ENCODE assay signal across 17 cellular contexts in genomic region chr12:108131657-108132126, GRCh38. TPM values are rescaled to one million over a fixed set of nuclear protein-coding genes. Genes with fewer than 3 reads are reported as not detected.
A peak's percentile ranks its signal among the peaks of the same experiment; 100 is the strongest.
DNase-seq lines count a peak whose midpoint lies in the region; TF ChIP-seq lines count a peak whose summit lies in the region.
"Had no signal": no experiment of that assay in that cellular context is flagged by ENCODE, and none has a peak within 500 bp of the region (broad histone marks: within the 10 kb centered on the region; RNA-seq: fewer than 3 reads in every experiment).

No MANE protein-coding gene starts in this region.

- H3K27me3 ChIP-seq in endodermal cell (ENCODE audit: control insufficient read depth, insufficient read depth, low read length, poor library complexity, severe bottlenecking) (peaks cover 18% of the 10 kb centered on the region), stomach smooth muscle (ENCODE audit: control insufficient read depth in 1 of 2, insufficient read depth in 2 of 2, low read length in 2 of 2) (peaks cover 2 to 4% of the 10 kb centered on the region in 2 donors), MM.1S (replicated peaks; ENCODE audit: insufficient read depth, low read length) (peaks cover 28% of the 10 kb centered on the region)

- H3K9ac ChIP-seq in endodermal cell (ENCODE audit: extremely low read depth, low read length, poor library complexity, severe bottlenecking) (no peak overlapping the region), stomach smooth muscle (ENCODE audit: low read length in 2 of 2) (no peak overlapping the region), MM.1S (ENCODE audit: low read length) (no peak overlapping the region)
- H3K9ac ChIP-seq: GM23248 had no signal

- WGBS in endodermal cell (ENCODE audit: insufficient coverage in 1 of 2, insufficient read length in 1 of 2), 2 experiments = 50 to 69% methylated on average over 3 to 6 of the region's 6 CpGs

- DNase-seq in NCI-H1417 (lab: John Stamatoyannopoulos, UW) = peak in 2 of 3 experiments; percentile 11 to 70
- no peak for DNase-seq in NCI-H1417 treated with DMSO at 0.1 percent for 48 hours (lab: John Stamatoyannopoulos, UW)
- DNase-seq in SK-MEL-5 (ENCODE audit: low read depth, low spot score) = peak; percentile 12
- peak; percentile 69 for DNase-seq in endodermal cell
- DNase-seq in MM.1S = no peak
- DNase-seq in nephron progenitor cell = no peak
- no peak for DNase-seq in ecto neural progenitor cell (ENCODE audit: low spot score)
- DNase-seq: 8988T, GM23248, HFFc6, NCI-H1092 treated with DMSO at 0.1 percent for 48 hours, NCI-H226, NCI-H526, SHP77 had no signal

- H3K4me1 ChIP-seq in endodermal cell (ENCODE audit: control insufficient read depth, insufficient read depth, low read length) (peaks cover 4% of the 10 kb centered on the region), stomach smooth muscle (ENCODE audit: control insufficient read depth, insufficient read depth, low read length) (peaks cover 55% of the 10 kb centered on the region), MM.1S (ENCODE audit: low read length) (no peaks in the 10 kb centered on the region; the same call in 1 of the 2 replicates)

- H3K4me2 ChIP-seq in MM.1S (ENCODE audit: low read depth, low read length) = no peak overlapping the region

- H3K9me3 Mint-ChIP-seq in endodermal cell (no peaks in the 10 kb centered on the region), nephron progenitor cell (no peaks in the 10 kb centered on the region)

- H3K4me3 ChIP-seq in endodermal cell (ENCODE audit: low read length) (no peak overlapping the region), stomach smooth muscle (ENCODE audit: low read length in 2 of 2) (peak overlapping the region; percentile 9 to 81), MM.1S (ENCODE audit: low read length) (no peak overlapping the region)
- H3K4me3 ChIP-seq: GM23248 had no signal

- no peak overlapping the region for H2AFZ ChIP-seq in MM.1S (ENCODE audit: low read length)
- H2AFZ ChIP-seq: GM23248 had no signal

- H4K20me1 ChIP-seq in MM.1S (ENCODE audit: insufficient read depth, low read length) = no peaks in the 10 kb centered on the region

- no peaks in the 10 kb centered on the region for H3K9me2 ChIP-seq in MM.1S (replicated peaks; ENCODE audit: insufficient read depth, low read length)

- TF ChIP-seq CTCF in endodermal cell (conservative IDR thresholded peaks at IDR 0.05) (no peak), MM.1S (IDR thresholded peaks at IDR 0.05; ENCODE audit: low read length) (no peak), nephron progenitor cell (IDR thresholded peaks at IDR 0.05) (no peak)

- no peaks in the 10 kb centered on the region for H3K79me2 ChIP-seq in MM.1S (ENCODE audit: low read length)

- H3K4me3 Mint-ChIP-seq in endodermal cell (no peak overlapping the region), nephron progenitor cell (no peak overlapping the region)
- H3K4me3 Mint-ChIP-seq: HFFc6 had no signal

- H3K36me3 ChIP-seq in endodermal cell (ENCODE audit: control insufficient read depth, insufficient read depth, low read length) = no peaks in the 10 kb centered on the region
- H3K36me3 ChIP-seq in stomach smooth muscle (ENCODE audit: control insufficient read depth in 2 of 2, insufficient read depth in 2 of 2, low read length in 2 of 2) = peaks cover 0 to 2% of the 10 kb centered on the region in 2 donors
- no peaks in the 10 kb centered on the region for H3K36me3 ChIP-seq in MM.1S (replicated peaks; ENCODE audit: insufficient read depth, low read length)

- H3K36me3 Mint-ChIP-seq in endodermal cell (ENCODE audit: low read depth) = no peaks in the 10 kb centered on the region
- H3K36me3 Mint-ChIP-seq in nephron progenitor cell (ENCODE audit: low read depth) = no peaks in the 10 kb centered on the region

- in situ Hi-C loops in SK-MEL-5 (cut with HindIII; ENCODE audit: low pct_unique_long_range_greater_than_20kb, low sequenced_read_pairs) = no loop called here

- H3K27me3 Mint-ChIP-seq in endodermal cell (ENCODE audit: insufficient read depth) = peaks cover 72% of the 10 kb centered on the region
- H3K27me3 Mint-ChIP-seq in nephron progenitor cell (ENCODE audit: low read depth, poor library complexity) = peaks cover 48% of the 10 kb centered on the region

- no peaks in the 10 kb centered on the region for H3F3A ChIP-seq in MM.1S (ENCODE audit: insufficient read depth, low read length)

- H3K27ac ChIP-seq in endodermal cell (ENCODE audit: low read depth, low read length) (no peak overlapping the region), stomach smooth muscle (ENCODE audit: low read length) (no peak overlapping the region), MM.1S (ENCODE audit: low read length) (no peak overlapping the region)
- H3K27ac ChIP-seq: GM23248 had no signal

- H3K9me3 ChIP-seq in endodermal cell (ENCODE audit: control insufficient read depth, low read length) = no peaks in the 10 kb centered on the region
- H3K9me3 ChIP-seq in stomach smooth muscle (ENCODE audit: control insufficient read depth in 2 of 2, low read length in 2 of 2) = no peaks in the 10 kb centered on the region
- no peaks in the 10 kb centered on the region for H3K9me3 ChIP-seq in MM.1S (replicated peaks; ENCODE audit: insufficient read depth, low read length)

- H3K27ac Mint-ChIP-seq in endodermal cell (no peak overlapping the region), nephron progenitor cell (no peak overlapping the region)
- H3K27ac Mint-ChIP-seq: HFFc6 had no signal

- H3K4me1 Mint-ChIP-seq in endodermal cell (peaks cover 12% of the 10 kb centered on the region), nephron progenitor cell (peaks cover 36% of the 10 kb centered on the region)

RNA-seq across cellular contexts. Expression of gene WSCD2, which starts 2.6 kb away (rescaled TPM):
- not detected in 2 replicates for total RNA-seq in SK-MEL-5 (2014; rRNA removed; shearing (Covaris generic))
- not detected in 2 replicates for polyA plus RNA-seq in SK-MEL-5 (2015; cell fraction: cytosol; rRNA removed)
- not detected in 2 replicates for polyA plus RNA-seq in SK-MEL-5 (2015; cell fraction: nucleus; rRNA removed)
- total RNA-seq in endodermal cell = 1 to 10 TPM in 1 of 2 donors, under 1 TPM in 1; 0.80 to 1.3 TPM
- 4.0 TPM for polyA plus RNA-seq in endodermal cell (2013, experiment 1 of 2)
- polyA plus RNA-seq in endodermal cell (2013, experiment 2 of 2) = 2.6 TPM
- total RNA-seq: GM23248, HepG2, HFFc6, MCF 10A had no signal
- polyA plus RNA-seq: GM23248, HepG2 had no signal

Comparison
In these comparisons a context has a peak if more than half of its experiments do, and no peak if none do; other contexts are left out.
1. DNase-seq: peak in NCI-H1417 (2 of 3), SK-MEL-5 (single experiment) and endodermal cell (single experiment); none in NCI-H1417 treated with DMSO at 0.1 percent for 48 hours (single experiment), MM.1S (single experiment), nephron progenitor cell (single experiment) and ecto neural progenitor cell (single experiment).
2. H3K4me3 ChIP-seq: peak in stomach smooth muscle (2 of 2); none in endodermal cell (single experiment) and MM.1S (single experiment).